15 cellular contexts compared by ENCODE assay signal in the genomic region with DNA sequence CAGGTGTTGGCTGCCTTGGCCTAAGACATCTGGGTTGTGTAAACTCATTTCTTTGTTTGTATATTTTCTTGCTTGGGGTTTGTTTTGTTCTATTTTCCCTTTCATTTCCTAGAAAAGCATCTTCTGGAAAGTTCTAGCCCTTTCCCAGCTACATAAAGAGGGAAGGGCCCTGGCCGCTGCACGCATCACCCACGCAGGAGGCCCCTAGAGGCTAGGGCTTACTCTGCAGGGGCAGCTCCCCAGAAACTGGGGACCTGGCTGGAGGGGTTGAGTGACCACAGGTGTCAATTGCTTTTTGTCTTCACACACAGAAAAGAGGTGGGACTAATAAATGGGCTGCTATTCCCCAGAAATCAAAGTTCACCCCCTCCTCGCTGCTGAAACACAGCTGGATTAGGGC. TPM values are rescaled to one million over a fixed set of nuclear protein-coding genes. Genes with fewer than 3 reads are reported as not detected.
DNase-seq lines count a peak whose midpoint lies in the region; ATAC-seq, FAIRE-seq and TF ChIP-seq lines count a peak whose summit lies in the region.
"Had no signal": no experiment of that assay in that cellular context is flagged by ENCODE, and none has a peak within 500 bp of the region (broad histone marks: within the 10 kb centered on the region; RNA-seq: fewer than 3 reads in every experiment).

No MANE protein-coding gene starts in this region.

- H3K9me3 ChIP-seq in K562 (replicated peaks; ENCODE audit: control insufficient read depth, insufficient read depth, low read depth, low read length) (no peaks in the 10 kb centered on the region), gastroesophageal sphincter (no peaks in the 10 kb centered on the region)
- H3K9me3 ChIP-seq: BLaER1 treated with 17β-estradiol and CSF1 and Interleukin-3, amounts not matched to agents 10 nM and 100 nM had no signal

- no peak overlapping the region for H3K27ac Mint-ChIP-seq in endothelial cell (ENCODE audit: unreplicated experiment)
- H3K27ac Mint-ChIP-seq: CD8-positive, alpha-beta T cell had no signal

- CTCF ChIA-PET in K562 (lab: Yijun Ruan, JAX; ENCODE audit: low intra/inter-chr PET ratio), result no interaction called here

- peaks cover 21% of the 10 kb centered on the region for H3K4me1 Mint-ChIP-seq in endothelial cell (ENCODE audit: unreplicated experiment)

- H3K4me1 ChIP-seq in K562 (replicated peaks in 1 of 2; ENCODE audit: control insufficient read depth in 2 of 2, insufficient read depth in 2 of 2, low read length in 2 of 2) (no peaks in the 10 kb centered on the region; a peak in 1 of 5 replicates), gastroesophageal sphincter (peaks cover 0 to 34% (median 0%) of the 10 kb centered on the region in 3 donors)

- no peak for FAIRE-seq in K562 (lab: Jason Lieb, UNC)

- DNase-seq in left ventricle myocardium superior (no peak), Right ventricle myocardium inferior (ENCODE audit: missing footprints) (no peak), K562 (ENCODE audit: extremely low read depth in 1 of 4, low spot score in 3 of 4) (no peak), endothelial cell (ENCODE audit: low spot score) (no peak), erythroblast (lab: John Stamatoyannopoulos, UW) (no peak)
- DNase-seq in activated naive CD4-positive, alpha-beta T cell (lab: John Stamatoyannopoulos, UW), result no peak
- DNase-seq: 8988T; Calu3; CD8-positive, alpha-beta T cell; DMS79 treated with DMSO at 0.1 percent for 48 hours; GF-D8; GOT3; H7 had no signal

- no peak overlapping the region for H2AFZ ChIP-seq in K562 (ENCODE audit: low read depth, low read length)

- H3K4me3 ChIP-seq in K562 (no peak overlapping the region), gastroesophageal sphincter (no peak overlapping the region)
- H3K4me3 ChIP-seq: BLaER1 treated with 17β-estradiol and CSF1 and Interleukin-3, amounts not matched to agents 10 nM and 100 nM had no signal

- H3K27ac ChIP-seq in K562 (ENCODE audit: extremely low read depth, low read depth, low read length) (no peak overlapping the region), gastroesophageal sphincter (peak overlapping the region in 1 of 4 donors; percentile 4)
- H3K27ac ChIP-seq: BLaER1 treated with 17β-estradiol and CSF1 and Interleukin-3, amounts not matched to agents 10 nM and 100 nM had no signal

- no TSS peak for BruUV-seq in K562 (replicated peaks; lab: Mats Ljungman, UMichigan)

- no peak overlapping the region for H3K9ac ChIP-seq in K562 (ENCODE audit: insufficient read depth in 1 of 2, low read depth in 2 of 2, low read length in 2 of 2)
- H3K9ac ChIP-seq: BLaER1 treated with 17β-estradiol and CSF1 and Interleukin-3, amounts not matched to agents 10 nM and 100 nM had no signal

- H3K36me3 ChIP-seq in K562 (ENCODE audit: control insufficient read depth, insufficient read depth, low read length) (peaks cover 83% of the 10 kb centered on the region; the same call in 2 of the 3 replicates), gastroesophageal sphincter (peaks cover 0 to 96% of the 10 kb centered on the region in 2 donors)

- intact Hi-C loops in left ventricle myocardium superior (cut with micrococcal nuclease) (no loop called here), Right ventricle myocardium inferior (cut with DNase I) (no loop called here), K562 (cut with micrococcal nuclease) (no loop called here)

- peak; percentile 59 for ATAC-seq in left ventricle myocardium superior
- ATAC-seq in Right ventricle myocardium inferior, result no peak
- no peak for ATAC-seq in K562
- peak; percentile 29 for ATAC-seq in gastroesophageal sphincter
- ATAC-seq: CD8-positive, alpha-beta T cell had no signal

- TF ChIP-seq POLR2A in K562 (conservative IDR thresholded peaks at IDR 0.05), result no peak
- no peak for TF ChIP-seq POLR2A in gastroesophageal sphincter (IDR thresholded peaks at IDR 0.05)
- no peak for TF ChIP-seq POLR2A in erythroblast (IDR thresholded peaks at IDR 0.05; ENCODE audit: low read length)

- TF ChIP-seq EP300 in K562 (IDR thresholded peaks at IDR 0.05; ENCODE audit: low read length), result no peak
- no peak for TF ChIP-seq EP300 in gastroesophageal sphincter (IDR thresholded peaks at IDR 0.05)

- in situ Hi-C loops in K562 (cut with MboI), result no loop called here

- H3K9me1 ChIP-seq in K562 (ENCODE audit: control insufficient read depth, insufficient read depth, low read length), result peaks cover 2% of the 10 kb centered on the region

- peaks cover 10% of the 10 kb centered on the region for H3K27me3 Mint-ChIP-seq in endothelial cell (ENCODE audit: unreplicated experiment)

- 100% methylated on average over 3 of the region's 4 CpGs for WGBS in K562 (ENCODE audit: insufficient coverage, low coverage, missing lambda C conversion rate)
- WGBS in gastroesophageal sphincter (ENCODE audit: low coverage in 1 of 2), 2 donors, result 59 to 63% methylated on average over 3 to 4 of the region's 4 CpGs

- no peak for TF ChIP-seq RAD21 in K562 (CRISPR knock-in tag; conservative IDR thresholded peaks at IDR 0.05 in 1 of 2, IDR thresholded peaks at IDR 0.05 in 1 of 2)

- no peaks in the 10 kb centered on the region for H3K9me3 Mint-ChIP-seq in endothelial cell (ENCODE audit: unreplicated experiment)
- H3K9me3 Mint-ChIP-seq: CD8-positive, alpha-beta T cell had no signal

- H4K20me1 ChIP-seq in K562 (replicated peaks; ENCODE audit: control insufficient read depth, insufficient read depth, low read length), result no peaks in the 10 kb centered on the region; the same call in 1 of the 2 replicates

- no peak overlapping the region for H3K4me2 ChIP-seq in K562 (ENCODE audit: insufficient read depth, low read length)

- POLR2A ChIA-PET in K562 (lab: Yijun Ruan, JAX), result interaction anchor here (0.8 kb wide), 1 partner anchor 9 kb away, joined by 3 read pairs; no protein-coding TSS in a partner anchor

- peaks cover 21% of the 10 kb centered on the region for H3K36me3 Mint-ChIP-seq in endothelial cell (ENCODE audit: low read depth, unreplicated experiment)

- no peak overlapping the region for H3K4me3 Mint-ChIP-seq in endothelial cell (ENCODE audit: unreplicated experiment)
- H3K4me3 Mint-ChIP-seq: CD8-positive, alpha-beta T cell had no signal

- H3K79me2 ChIP-seq in K562 (ENCODE audit: control insufficient read depth, insufficient read depth, low read length), result no peaks in the 10 kb centered on the region

- H3K27me3 ChIP-seq in K562 (ENCODE audit: control insufficient read depth in 2 of 2, insufficient read depth in 2 of 2, low read length in 2 of 2) (no peaks in the 10 kb centered on the region), gastroesophageal sphincter (no peaks in the 10 kb centered on the region)
- H3K27me3 ChIP-seq: BLaER1 treated with 17β-estradiol and CSF1 and Interleukin-3, amounts not matched to agents 10 nM and 100 nM had no signal

- TF ChIP-seq CTCF in K562 (IDR thresholded peaks at IDR 0.05 in 2 of 3, conservative IDR thresholded peaks at IDR 0.05 in 1 of 3; ENCODE audit: insufficient read depth in 2 of 3, low read depth in 1 of 3, low read length in 3 of 3), result no peak
- TF ChIP-seq CTCF in gastroesophageal sphincter (IDR thresholded peaks at IDR 0.05), result no peak
- no peak for TF ChIP-seq CTCF in endothelial cell (IDR thresholded peaks at IDR 0.05; ENCODE audit: unreplicated experiment)

TF ChIP-seq in K562, 482 proteins besides CTCF, POLR2A, EP300 and RAD21:
- TF ChIP-seq, protein P1, sequence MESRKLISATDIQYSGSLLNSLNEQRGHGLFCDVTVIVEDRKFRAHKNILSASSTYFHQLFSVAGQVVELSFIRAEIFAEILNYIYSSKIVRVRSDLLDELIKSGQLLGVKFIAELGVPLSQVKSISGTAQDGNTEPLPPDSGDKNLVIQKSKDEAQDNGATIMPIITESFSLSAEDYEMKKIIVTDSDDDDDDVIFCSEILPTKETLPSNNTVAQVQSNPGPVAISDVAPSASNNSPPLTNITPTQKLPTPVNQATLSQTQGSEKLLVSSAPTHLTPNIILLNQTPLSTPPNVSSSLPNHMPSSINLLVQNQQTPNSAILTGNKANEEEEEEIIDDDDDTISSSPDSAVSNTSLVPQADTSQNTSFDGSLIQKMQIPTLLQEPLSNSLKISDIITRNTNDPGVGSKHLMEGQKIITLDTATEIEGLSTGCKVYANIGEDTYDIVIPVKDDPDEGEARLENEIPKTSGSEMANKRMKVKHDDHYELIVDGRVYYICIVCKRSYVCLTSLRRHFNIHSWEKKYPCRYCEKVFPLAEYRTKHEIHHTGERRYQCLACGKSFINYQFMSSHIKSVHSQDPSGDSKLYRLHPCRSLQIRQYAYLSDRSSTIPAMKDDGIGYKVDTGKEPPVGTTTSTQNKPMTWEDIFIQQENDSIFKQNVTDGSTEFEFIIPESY (CRISPR knock-in tag; IDR thresholded peaks at IDR 0.05), result peak; percentile 47; the same call in 1 of the 2 replicates
- TF ChIP-seq ZNF24 (IDR thresholded peaks at IDR 0.05), result no peak
TF ChIP-seq in K562: peak in this region for 1.

RNA-seq across cellular contexts. Expression of gene PDIA5, which starts 52.6 kb away (rescaled TPM):
- total RNA-seq in left ventricle myocardium superior (4.8 TPM), Right ventricle myocardium inferior (5.7 TPM), K562 (2014; rRNA removed) (19.6 and 20.9 TPM in 2 replicates), K562 (2014; rRNA removed; fragmentation: Illumina TruSeq; extraction: Trizol) (18.2 and 21.4 TPM in 2 replicates), K562 (2015; rRNA removed; fragmentation: Illumina TruSeq; extraction: Trizol) (16.1 and 18.0 TPM in 2 replicates), K562 (2021) (23.9 and 27.5 TPM in 2 replicates), gastroesophageal sphincter (10 to 100 TPM in 3 of 4 donors, 1 to 10 TPM in 1; 9.0 to 19.8 (median 16.9) TPM), endothelial cell (ENCODE audit: unreplicated experiment) (32.8 TPM)
- 90.0 and 97.0 TPM in 2 replicates for total RNA-seq in K562 (2011; cell fraction: chromatin; rRNA removed; ENCODE audit: low replicate concordance)
- total RNA-seq in K562 (2011; cell fraction: nucleolus; rRNA removed), result 67.5 and 68.0 TPM in 2 replicates
- total RNA-seq in K562 (2011; cell fraction: nucleoplasm; rRNA removed), result 61.6 and 64.2 TPM in 2 replicates
- polyA plus RNA-seq in K562 (2011; rRNA removed) (29.2 and 31.8 TPM in 2 replicates), K562 (2014; fragmentation: Illumina TruSeq; extraction: Trizol) (24.9 and 25.9 TPM in 2 replicates), K562 (2014; fragmentation: Nextera tagmentation; extraction: Ambion mirVana) (1 to 10 TPM; 3.4 to 4.7 TPM), K562 (2014; rRNA removed) (25.7 and 30.0 TPM in 2 replicates)
- 22.6 and 29.7 TPM in 2 replicates for polyA plus RNA-seq in K562 (2011; cell fraction: cytosol; rRNA removed)
- polyA plus RNA-seq in K562 (2011; cell fraction: nucleus; rRNA removed), result 29.8 and 32.1 TPM in 2 replicates
- polyA plus RNA-seq in K562 (2012), result 20.2 and 26.6 TPM in 2 replicates
- 33.5 and 35.7 TPM in 2 replicates for polyA minus RNA-seq in K562 (2011; rRNA and poly(A)+ RNA removed)
- polyA minus RNA-seq in K562 (2011; cell fraction: cytosol; rRNA and poly(A)+ RNA removed), result 14.5 and 20.6 TPM in 2 replicates
- polyA minus RNA-seq in K562 (2011; cell fraction: nucleus; rRNA and poly(A)+ RNA removed), result 11.2 and 26.9 TPM in 2 replicates

Comparison
In these comparisons a context has a peak if more than half of its experiments do, and no peak if none do; other contexts are left out.
1. ATAC-seq: peak in left ventricle myocardium superior (single experiment) and gastroesophageal sphincter (single experiment); none in Right ventricle myocardium inferior (single experiment) and K562 (single experiment).